11 cellular contexts compared by ENCODE assay signal in genomic region chr19:11338164-11338563, GRCh38. TPM values are rescaled to one million over a fixed set of nuclear protein-coding genes. Genes with fewer than 3 reads are reported as not detected.
A peak's percentile ranks its signal among the peaks of the same experiment; 100 is the strongest.
DNase-seq lines count a peak whose midpoint lies in the region; ATAC-seq and TF ChIP-seq lines count a peak whose summit lies in the region.
"Had no signal": no experiment of that assay in that cellular context is flagged by ENCODE, and none has a peak within 500 bp of the region (broad histone marks: within the 10 kb centered on the region; RNA-seq: fewer than 3 reads in every experiment).

No MANE protein-coding gene starts in this region.

- 80 to 81% methylated on average over 7 of the region's 7 CpGs for WGBS in upper lobe of left lung, 2 donors

- no peak for DNase-seq in left ventricle myocardium inferior
- no peak for DNase-seq in Right ventricle myocardium superior
- DNase-seq in central memory CD8-positive, alpha-beta T cell (ENCODE audit: low spot score in 2 of 2) = no peak
- no peak for DNase-seq in upper lobe of left lung
- no peak for DNase-seq in BE2C
- DNase-seq in activated CD4-positive, alpha-beta memory T cell treated with anti-CD3 and anti-CD28 coated beads for 36 hours = no peak
- no peak for DNase-seq in NK-92 (lab: John Stamatoyannopoulos, UW; ENCODE audit: unreplicated experiment)
- DNase-seq: activated CD4-positive, alpha-beta T cell treated with anti-CD3 and anti-CD28 coated beads, Interleukin-2, amount 50 U/mL, for 4 hours; cerebellar nuclear complex; NCI-H187 had no signal

- H3K27ac Mint-ChIP-seq in central memory CD8-positive, alpha-beta T cell (ENCODE audit: low read depth) = peak overlapping the region; percentile 73
- H3K27ac Mint-ChIP-seq in activated CD4-positive, alpha-beta memory T cell treated with anti-CD3 and anti-CD28 coated beads for 36 hours = no peak overlapping the region

- TF ChIP-seq CTCF in left ventricle myocardium inferior (IDR thresholded peaks at IDR 0.05; ENCODE audit: borderline replicate concordance) (no peak), upper lobe of left lung (IDR thresholded peaks at IDR 0.05) (no peak), BE2C (IDR thresholded peaks at IDR 0.05; ENCODE audit: low read depth, low read length) (no peak)

- no peak for TF ChIP-seq POLR2A in upper lobe of left lung (IDR thresholded peaks at IDR 0.05)

- no peaks in the 10 kb centered on the region for H3K27me3 ChIP-seq in left ventricle myocardium inferior (ENCODE audit: low read depth)
- no peaks in the 10 kb centered on the region for H3K27me3 ChIP-seq in muscle layer of duodenum (ENCODE audit: low read depth, low read length)
- H3K27me3 ChIP-seq in upper lobe of left lung = no peaks in the 10 kb centered on the region
- no peaks in the 10 kb centered on the region for H3K27me3 ChIP-seq in BE2C

- peaks cover 13% of the 10 kb centered on the region for H3K4me1 Mint-ChIP-seq in central memory CD8-positive, alpha-beta T cell
- H3K4me1 Mint-ChIP-seq in activated CD4-positive, alpha-beta memory T cell treated with anti-CD3 and anti-CD28 coated beads for 36 hours (ENCODE audit: low read depth) = peaks cover 20% of the 10 kb centered on the region

- H3K27ac ChIP-seq in left ventricle myocardium inferior (replicated peaks) (peak overlapping the region; percentile 88), muscle layer of duodenum (ENCODE audit: low read length) (peak overlapping the region; percentile 68), upper lobe of left lung (peak overlapping the region; percentile 74 to 94 (median 92))

- CTCF ChIA-PET in activated CD4-positive, alpha-beta memory T cell treated with anti-CD3 and anti-CD28 coated beads for 36 hours (lab: Charles Lee) = interaction anchor here (1.2 to 1.8 kb wide), 2 partner anchors 45 to 144 kb away, joined by 4 to 5 read pairs; no protein-coding TSS in a partner anchor

- ATAC-seq in Right ventricle myocardium superior (ENCODE audit: poor library complexity) = no peak
- ATAC-seq in central memory CD8-positive, alpha-beta T cell (replicated peaks; ENCODE audit: extremely low read depth, poor library complexity, severe bottlenecking) = no peak
- ATAC-seq in upper lobe of left lung (ENCODE audit: low FRiP score in 2 of 2) = no peak

- POLR2A ChIA-PET in activated CD4-positive, alpha-beta memory T cell treated with anti-CD3 and anti-CD28 coated beads for 36 hours (lab: Charles Lee) = interaction anchor here (2.0 kb wide), 1 partner anchor 37 kb away, joined by 8 read pairs; the partner anchor contains the start of gene SWSAP1

- no peaks in the 10 kb centered on the region for H3K9me3 ChIP-seq in left ventricle myocardium inferior (replicated peaks)
- no peaks in the 10 kb centered on the region for H3K9me3 ChIP-seq in muscle layer of duodenum (ENCODE audit: control insufficient read depth in 1 of 2, low read length in 2 of 2)
- H3K9me3 ChIP-seq in upper lobe of left lung = no peaks in the 10 kb centered on the region
- no peaks in the 10 kb centered on the region for H3K9me3 ChIP-seq in BE2C

- H3K36me3 ChIP-seq in left ventricle myocardium inferior = peaks cover 56% of the 10 kb centered on the region
- peaks cover 16 to 36% of the 10 kb centered on the region in 2 donors for H3K36me3 ChIP-seq in muscle layer of duodenum (ENCODE audit: control insufficient read depth in 1 of 2, insufficient read depth in 2 of 2, low read length in 2 of 2)
- H3K36me3 ChIP-seq in upper lobe of left lung = peaks cover 13 to 46% (median 35%) of the 10 kb centered on the region in 4 donors
- peaks cover 8% of the 10 kb centered on the region for H3K36me3 ChIP-seq in BE2C

- intact Hi-C loops in left ventricle myocardium inferior (cut with micrococcal nuclease) (no loop called here), Right ventricle myocardium superior (cut with DNase I) (no loop called here)
- intact Hi-C loops in activated CD4-positive, alpha-beta memory T cell treated with anti-CD3 and anti-CD28 coated beads for 36 hours (cut with micrococcal nuclease) = no loop called here

- H3K27me3 Mint-ChIP-seq in central memory CD8-positive, alpha-beta T cell = no peaks in the 10 kb centered on the region
- no peaks in the 10 kb centered on the region for H3K27me3 Mint-ChIP-seq in activated CD4-positive, alpha-beta memory T cell treated with anti-CD3 and anti-CD28 coated beads for 36 hours

- peak overlapping the region; percentile 66 for H3K4me3 Mint-ChIP-seq in central memory CD8-positive, alpha-beta T cell
- H3K4me3 Mint-ChIP-seq in activated CD4-positive, alpha-beta memory T cell treated with anti-CD3 and anti-CD28 coated beads for 36 hours = no peak overlapping the region

- peaks cover 13% of the 10 kb centered on the region for H3K36me3 Mint-ChIP-seq in central memory CD8-positive, alpha-beta T cell (ENCODE audit: insufficient read depth)
- peaks cover 24% of the 10 kb centered on the region for H3K36me3 Mint-ChIP-seq in activated CD4-positive, alpha-beta memory T cell treated with anti-CD3 and anti-CD28 coated beads for 36 hours

- H3K4me3 ChIP-seq in left ventricle myocardium inferior (peak overlapping the region; percentile 88), muscle layer of duodenum (ENCODE audit: low read depth in 1 of 2, low read length in 2 of 2) (peak overlapping the region; percentile 64 to 93), upper lobe of left lung (peak overlapping the region; percentile 22 to 96 (median 76)), BE2C (ENCODE audit: low read depth, low read length) (no peak overlapping the region)

- H3K4me1 ChIP-seq in left ventricle myocardium inferior = peaks cover 26% of the 10 kb centered on the region
- H3K4me1 ChIP-seq in muscle layer of duodenum (ENCODE audit: control insufficient read depth in 1 of 2, insufficient read depth in 2 of 2, low read length in 2 of 2) = peaks cover 0 to 18% of the 10 kb centered on the region in 2 donors
- H3K4me1 ChIP-seq in upper lobe of left lung = peaks cover 17 to 30% (median 20%) of the 10 kb centered on the region in 4 donors
- no peaks in the 10 kb centered on the region for H3K4me1 ChIP-seq in BE2C

- no peaks in the 10 kb centered on the region for H3K9me3 Mint-ChIP-seq in central memory CD8-positive, alpha-beta T cell
- peaks cover 3% of the 10 kb centered on the region for H3K9me3 Mint-ChIP-seq in activated CD4-positive, alpha-beta memory T cell treated with anti-CD3 and anti-CD28 coated beads for 36 hours

- TF ChIP-seq EP300 in upper lobe of left lung (IDR thresholded peaks at IDR 0.05) = no peak

RNA-seq across cellular contexts. Expression of gene RAB3D, which starts 1.3 kb away (rescaled TPM):
- total RNA-seq in left ventricle myocardium inferior = 7.2 TPM
- 7.9 TPM for total RNA-seq in Right ventricle myocardium superior
- 10 to 100 TPM; 22.6 to 59.2 (median 30.7) TPM for total RNA-seq in upper lobe of left lung
- polyA plus RNA-seq in BE2C (2012; ENCODE audit: insufficient read depth, insufficient read length, low read depth) = 6.2 TPM
- total RNA-seq in activated CD4-positive, alpha-beta memory T cell treated with anti-CD3 and anti-CD28 coated beads for 36 hours = 10 to 100 TPM; 12.5 to 14.4 TPM

RNA-seq across cellular contexts. Expression of gene TMEM205, which starts 7.9 kb away (rescaled TPM):
- 77.8 TPM for total RNA-seq in left ventricle myocardium inferior
- total RNA-seq in Right ventricle myocardium superior = 105 TPM
- 100 to 1,000 TPM in 3 of 6 donors, 10 to 100 TPM in 3; 85.9 to 260 (median 132) TPM for total RNA-seq in upper lobe of left lung
- 518 TPM for polyA plus RNA-seq in BE2C (2012; ENCODE audit: insufficient read depth, insufficient read length, low read depth)
- 10 to 100 TPM; 31.1 to 33.2 TPM for total RNA-seq in activated CD4-positive, alpha-beta memory T cell treated with anti-CD3 and anti-CD28 coated beads for 36 hours

RNA-seq across cellular contexts. Expression of gene CCDC159, which starts 8.2 kb away (rescaled TPM):
- total RNA-seq in left ventricle myocardium inferior = 24.5 TPM
- total RNA-seq in Right ventricle myocardium superior = 18.8 TPM
- total RNA-seq in upper lobe of left lung = 100 to 1,000 TPM in 1 of 6 donors, 10 to 100 TPM in 5; 17.5 to 176 (median 33.3) TPM
- 17.5 TPM for polyA plus RNA-seq in BE2C (2012; ENCODE audit: insufficient read depth, insufficient read length, low read depth)
- total RNA-seq in activated CD4-positive, alpha-beta memory T cell treated with anti-CD3 and anti-CD28 coated beads for 36 hours = 10 to 100 TPM; 16.0 to 18.0 TPM

RNA-seq across cellular contexts. Expression of gene PLPPR2, which starts 17.1 kb away (rescaled TPM):
- total RNA-seq in left ventricle myocardium inferior = 10.6 TPM
- total RNA-seq in Right ventricle myocardium superior = 13.7 TPM
- total RNA-seq in upper lobe of left lung = 10 to 100 TPM; 10.8 to 53.8 (median 26.0) TPM
- 151 TPM for polyA plus RNA-seq in BE2C (2012; ENCODE audit: insufficient read depth, insufficient read length, low read depth)
- total RNA-seq in activated CD4-positive, alpha-beta memory T cell treated with anti-CD3 and anti-CD28 coated beads for 36 hours = 1 to 10 TPM; 3.6 to 4.7 TPM

RNA-seq across cellular contexts. Expression of gene SWSAP1, which starts 36.3 kb away (rescaled TPM):
- total RNA-seq in left ventricle myocardium inferior (1.1 TPM), Right ventricle myocardium superior (1.2 TPM), upper lobe of left lung (10 to 100 TPM in 1 of 6 donors, 1 to 10 TPM in 4, under 1 TPM in 1; 0.89 to 13.6 (median 3.7) TPM)
- 8.9 TPM for polyA plus RNA-seq in BE2C (2012; ENCODE audit: insufficient read depth, insufficient read length, low read depth)
- 1 to 10 TPM; 1.5 to 1.7 TPM for total RNA-seq in activated CD4-positive, alpha-beta memory T cell treated with anti-CD3 and anti-CD28 coated beads for 36 hours
